ENCODE assay signal across 11 cellular contexts in genomic region chr1:36328713-36329112, GRCh38. TPM values are rescaled to one million over a fixed set of nuclear protein-coding genes. Genes with fewer than 3 reads are reported as not detected.
DNase-seq lines count a peak whose midpoint lies in the region; ATAC-seq, FAIRE-seq and TF ChIP-seq lines count a peak whose summit lies in the region.
"Had no signal": no experiment of that assay in that cellular context is flagged by ENCODE, and none has a peak within 500 bp of the region (broad histone marks: within the 10 kb centered on the region; RNA-seq: fewer than 3 reads in every experiment).

No MANE protein-coding gene starts in this region.

- peaks cover 25% of the 10 kb centered on the region for H3K27me3 Mint-ChIP-seq in activated CD4-positive, alpha-beta memory T cell treated with anti-CD3 and anti-CD28 coated beads, Interleukin-2, amount 10 ng/mL, durations not matched to agents 7 days and 5 days

- H3K4me3 ChIP-seq in HEK293 (ENCODE audit: low read depth, low read length) (no peak overlapping the region), gastroesophageal sphincter (no peak overlapping the region), pancreas (no peak overlapping the region)

- TF ChIP-seq EP300 in gastroesophageal sphincter (IDR thresholded peaks at IDR 0.05): no peak

- ATAC-seq in gastroesophageal sphincter (peak; percentile 60), pancreas (peak in 3 of 4 donors; percentile 24 to 56 (median 48)), GM21737 (IDR thresholded peaks at IDR 0.05; ENCODE audit: unreplicated experiment) (no peak)
- ATAC-seq: activated CD8-positive, alpha-beta memory T cell treated with anti-CD3 and anti-CD28 coated beads, Interleukin-2, amount 10 ng/mL, durations not matched to agents 7 days and 5 days; CD8-positive, alpha-beta T cell had no signal

- H3K27ac ChIP-seq in HEK293 (ENCODE audit: extremely low read depth, low read depth, low read length) (no peak overlapping the region), gastroesophageal sphincter (no peak overlapping the region), pancreas (no peak overlapping the region)

- H3K27ac Mint-ChIP-seq in activated CD4-positive, alpha-beta memory T cell treated with anti-CD3 and anti-CD28 coated beads, Interleukin-2, amount 10 ng/mL, durations not matched to agents 7 days and 5 days: no peak overlapping the region
- H3K27ac Mint-ChIP-seq: activated CD8-positive, alpha-beta memory T cell treated with anti-CD3 and anti-CD28 coated beads, Interleukin-2, amount 10 ng/mL, durations not matched to agents 7 days and 5 days; CD8-positive, alpha-beta T cell had no signal

- FAIRE-seq in pancreas (lab: Jason Lieb, UNC): no peak

- H3K36me3 ChIP-seq in HEK293 (ENCODE audit: control insufficient read depth in 2 of 2, insufficient read depth in 1 of 2, low read length in 2 of 2): no peaks in the 10 kb centered on the region
- no peaks in the 10 kb centered on the region for H3K36me3 ChIP-seq in gastroesophageal sphincter
- no peaks in the 10 kb centered on the region for H3K36me3 ChIP-seq in pancreas

- POLR2A ChIA-PET in HEK293 (lab: Yijun Ruan, JAX): no interaction called here
- POLR2A ChIA-PET in activated CD4-positive, alpha-beta memory T cell treated with anti-CD3 and anti-CD28 coated beads, Interleukin-2, amount 10 ng/mL, durations not matched to agents 7 days and 5 days (lab: Charles Lee): no interaction called here

- no peaks in the 10 kb centered on the region for H3K4me1 ChIP-seq in HEK293 (ENCODE audit: control insufficient read depth, insufficient read depth, low read length)
- peaks cover 0 to 23% (median 11%) of the 10 kb centered on the region in 3 donors for H3K4me1 ChIP-seq in gastroesophageal sphincter
- H3K4me1 ChIP-seq in pancreas: peaks cover 0 to 7% (median 0%) of the 10 kb centered on the region in 3 donors

- H3K9me3 Mint-ChIP-seq in activated CD4-positive, alpha-beta memory T cell treated with anti-CD3 and anti-CD28 coated beads, Interleukin-2, amount 10 ng/mL, durations not matched to agents 7 days and 5 days: no peaks in the 10 kb centered on the region
- H3K9me3 Mint-ChIP-seq: activated naive CD8-positive, alpha-beta T cell treated with anti-CD3 and anti-CD28 coated beads, Interleukin-2, amount 10 ng/mL, durations not matched to agents 7 days and 5 days; CD8-positive, alpha-beta T cell had no signal

- TF ChIP-seq POLR2A in gastroesophageal sphincter (IDR thresholded peaks at IDR 0.05): no peak

- H3K9me3 ChIP-seq in HEK293 (ENCODE audit: control insufficient read depth, insufficient read depth, low read depth, low read length) (no peaks in the 10 kb centered on the region), gastroesophageal sphincter (no peaks in the 10 kb centered on the region), pancreas (no peaks in the 10 kb centered on the region)

- no peak overlapping the region for H3K4me3 Mint-ChIP-seq in activated CD4-positive, alpha-beta memory T cell treated with anti-CD3 and anti-CD28 coated beads, Interleukin-2, amount 10 ng/mL, durations not matched to agents 7 days and 5 days
- H3K4me3 Mint-ChIP-seq: activated CD8-positive, alpha-beta memory T cell treated with anti-CD3 and anti-CD28 coated beads, Interleukin-2, amount 10 ng/mL, durations not matched to agents 7 days and 5 days; activated naive CD8-positive, alpha-beta T cell treated with anti-CD3 and anti-CD28 coated beads, Interleukin-2, amount 10 ng/mL, durations not matched to agents 7 days and 5 days; CD8-positive, alpha-beta T cell had no signal

- WGBS in gastroesophageal sphincter (ENCODE audit: low coverage in 1 of 2), 2 donors: 59 to 70% methylated on average over 2 to 5 of the region's 6 CpGs
- WGBS in pancreas, 2 donors: 79 to 81% methylated on average over 6 of the region's 6 CpGs

- H3K36me3 Mint-ChIP-seq in activated CD4-positive, alpha-beta memory T cell treated with anti-CD3 and anti-CD28 coated beads, Interleukin-2, amount 10 ng/mL, durations not matched to agents 7 days and 5 days (ENCODE audit: low read depth): no peaks in the 10 kb centered on the region
- H3K36me3 Mint-ChIP-seq: activated CD8-positive, alpha-beta memory T cell treated with anti-CD3 and anti-CD28 coated beads, Interleukin-2, amount 10 ng/mL, durations not matched to agents 7 days and 5 days; activated naive CD8-positive, alpha-beta T cell treated with anti-CD3 and anti-CD28 coated beads, Interleukin-2, amount 10 ng/mL, durations not matched to agents 7 days and 5 days; CD8-positive, alpha-beta T cell had no signal

- TF ChIP-seq CTCF in HEK293 (tag by site-specific recombination; IDR thresholded peaks at IDR 0.05) (no peak), gastroesophageal sphincter (IDR thresholded peaks at IDR 0.05) (no peak), pancreas (IDR thresholded peaks at IDR 0.05) (no peak), GM20000 (IDR thresholded peaks at IDR 0.05; ENCODE audit: extremely low read depth, missing control alignments) (no peak)

- H3K27me3 ChIP-seq in gastroesophageal sphincter (no peaks in the 10 kb centered on the region), pancreas (no peaks in the 10 kb centered on the region)

- CTCF ChIA-PET in HEK293 (lab: Yijun Ruan, JAX): no interaction called here
- CTCF ChIA-PET in activated CD4-positive, alpha-beta memory T cell treated with anti-CD3 and anti-CD28 coated beads, Interleukin-2, amount 10 ng/mL, durations not matched to agents 7 days and 5 days (lab: Charles Lee): interaction anchor here (0.5 to 1.4 kb wide), 2 partner anchors 14 to 41 kb away, joined by 3 read pairs; no protein-coding TSS in a partner anchor

- intact Hi-C loops in pancreas (cut with DNase I): no loop called here

- peaks cover 57% of the 10 kb centered on the region for H3K4me1 Mint-ChIP-seq in activated CD4-positive, alpha-beta memory T cell treated with anti-CD3 and anti-CD28 coated beads, Interleukin-2, amount 10 ng/mL, durations not matched to agents 7 days and 5 days

- DNase-seq in NCI-H345 (lab: John Stamatoyannopoulos, UW) (peak; percentile 42), pancreas (no peak), GM20000 (ENCODE audit: low spot score) (no peak), NCI-H1092 treated with DMSO at 0.1 percent for 48 hours (lab: John Stamatoyannopoulos, UW) (no peak)
- no peak for DNase-seq in activated CD4-positive, alpha-beta memory T cell treated with anti-CD3 and anti-CD28 coated beads, Interleukin-2, amount 10 ng/mL, durations not matched to agents 7 days and 5 days
- DNase-seq: activated CD8-positive, alpha-beta memory T cell treated with anti-CD3 and anti-CD28 coated beads, Interleukin-2, amount 10 ng/mL, durations not matched to agents 7 days and 5 days; activated naive CD8-positive, alpha-beta T cell treated with anti-CD3 and anti-CD28 coated beads, Interleukin-2, amount 10 ng/mL, durations not matched to agents 7 days and 5 days; CD8-positive, alpha-beta T cell had no signal

TF ChIP-seq in HEK293, 187 proteins besides CTCF, POLR2A, EP300 and RAD21 (continues in another document):
- TF ChIP-seq ZNF544 (tag by site-specific recombination; IDR thresholded peaks at IDR 0.05) (peak; percentile 91), ZNF184 (tag by site-specific recombination; IDR thresholded peaks at IDR 0.05) (peak; percentile 73; the same call in 1 of the 2 replicates), ZNF580 (tag by site-specific recombination; IDR thresholded peaks at IDR 0.05) (no peak), ZNF37A (tag by site-specific recombination; IDR thresholded peaks at IDR 0.05) (no peak), MEIS1 (CRISPR knock-in tag; IDR thresholded peaks at IDR 0.05; ENCODE audit: borderline replicate concordance) (no peak), PATZ1 (tag by site-specific recombination; IDR thresholded peaks at IDR 0.05) (no peak), ZNF341 (tag by site-specific recombination; IDR thresholded peaks at IDR 0.05; ENCODE audit: low read depth) (no peak), OVOL3 (tag by site-specific recombination; IDR thresholded peaks at IDR 0.05) (no peak)

RNA-seq across cellular contexts. Expression of gene EVA1B, which starts 5.3 kb away (rescaled TPM):
- total RNA-seq in gastroesophageal sphincter (10 to 100 TPM; 42.0 to 68.7 (median 53.7) TPM), pancreas (10 to 100 TPM in 1 of 6 donors, 1 to 10 TPM in 5; 3.3 to 11.4 (median 3.9) TPM)
- polyA plus RNA-seq in pancreas: 10 to 100 TPM; 13.3 to 14.0 TPM
- 10 to 100 TPM; 25.5 to 28.7 TPM for total RNA-seq in activated CD4-positive, alpha-beta memory T cell treated with anti-CD3 and anti-CD28 coated beads, Interleukin-2, amount 10 ng/mL, durations not matched to agents 7 days and 5 days

RNA-seq across cellular contexts. Expression of gene SH3D21, which starts 22.5 kb away (rescaled TPM):
- 1 to 10 TPM in 2 of 4 donors, under 1 TPM in 1, not detected in 1; 0.27 to 1.4 (median 1.3) TPM for total RNA-seq in gastroesophageal sphincter
- 1 to 10 TPM in 2 of 6 donors, under 1 TPM in 4; 0.41 to 1.7 (median 0.58) TPM for total RNA-seq in pancreas
- 1 to 10 TPM; 1.7 to 2.6 TPM for polyA plus RNA-seq in pancreas
- 10 to 100 TPM; 18.9 to 19.3 TPM for total RNA-seq in activated CD4-positive, alpha-beta memory T cell treated with anti-CD3 and anti-CD28 coated beads, Interleukin-2, amount 10 ng/mL, durations not matched to agents 7 days and 5 days

RNA-seq across cellular contexts. Expression of gene STK40, which starts 57.0 kb away (rescaled TPM):
- total RNA-seq in gastroesophageal sphincter: 100 to 1,000 TPM in 1 of 4 donors, 10 to 100 TPM in 3; 39.2 to 127 (median 68.6) TPM
- total RNA-seq in pancreas: 10 to 100 TPM; 32.9 to 68.1 (median 40.8) TPM
- polyA plus RNA-seq in pancreas: 10 to 100 TPM; 21.2 to 26.2 TPM
- total RNA-seq in activated CD4-positive, alpha-beta memory T cell treated with anti-CD3 and anti-CD28 coated beads, Interleukin-2, amount 10 ng/mL, durations not matched to agents 7 days and 5 days: 10 to 100 TPM; 75.2 to 76.8 TPM

Comparison
In these comparisons a context has a peak if more than half of its experiments do, and no peak if none do; other contexts are left out.
1. RNA of gene SH3D21, which starts 22.5 kb away (total RNA-seq): 18.9 to 19.3 TPM in activated CD4-positive, alpha-beta memory T cell treated with anti-CD3 and anti-CD28 coated beads, Interleukin-2, amount 10 ng/mL, durations not matched to agents 7 days and 5 days; 0.27 to 1.4 TPM in gastroesophageal sphincter and 0.41 to 1.7 TPM in pancreas; every median in the first group is over 4 times any median in the second.